Comparison of ENCODE assay signal across 19 cellular contexts in the genomic region with DNA sequence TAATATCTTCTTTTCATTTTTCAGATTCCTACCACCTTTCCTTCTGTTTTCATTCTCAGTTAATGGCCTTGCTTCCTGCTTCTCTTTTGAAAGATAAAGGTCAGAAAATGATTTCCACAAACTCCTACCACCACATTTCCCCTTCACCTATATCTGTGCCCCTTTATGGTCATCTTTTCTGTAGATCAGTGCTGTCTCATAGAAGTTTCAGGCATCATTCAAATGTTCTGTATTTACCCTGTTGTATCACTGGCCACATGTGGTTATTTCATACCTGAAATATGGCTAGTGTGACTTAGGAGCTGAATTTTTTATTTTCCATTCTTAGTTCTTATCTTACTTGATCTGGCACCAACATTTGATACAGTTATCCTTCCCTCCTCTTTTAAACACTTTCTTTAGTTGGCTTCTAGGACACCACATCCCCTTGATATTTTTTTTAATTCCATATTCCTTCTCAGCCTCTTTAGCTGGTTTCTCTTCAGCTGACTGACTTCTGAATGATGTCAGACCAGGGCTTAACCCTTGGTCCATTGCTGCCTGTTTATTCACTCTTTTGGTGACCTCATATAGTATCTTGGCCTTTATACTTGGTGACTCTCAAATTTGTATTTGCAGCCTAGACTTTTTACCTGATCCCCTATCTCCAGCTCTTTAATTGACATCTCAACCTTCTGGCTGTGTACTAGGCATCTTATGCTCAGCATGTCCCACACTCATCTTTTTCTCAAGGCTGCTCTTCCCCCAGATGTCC.
"Had no signal": no experiment of that assay in that cellular context is flagged by ENCODE, and none has a peak within 500 bp of the region (broad histone marks: within the 10 kb centered on the region; RNA-seq: fewer than 3 reads in every experiment).

No MANE protein-coding gene starts in this region.

- H3K27ac ChIP-seq: breast epithelium, dorsolateral prefrontal cortex, foreskin keratinocyte, left ventricle myocardium inferior, thyroid gland, vagina, WERI-Rb-1 had no signal

- H3K4me1 Mint-ChIP-seq: nephron progenitor cell had no signal

- H3K9me3 ChIP-seq: breast epithelium, left ventricle myocardium inferior, thyroid gland, vagina had no signal

- H3K9me3 Mint-ChIP-seq: activated naive CD4-positive, alpha-beta T cell treated with anti-CD3 and anti-CD28 coated beads, Interleukin-2, amount 50 U/mL, for 72 hours; nephron progenitor cell had no signal

- H3K27ac Mint-ChIP-seq: activated naive CD4-positive, alpha-beta T cell treated with anti-CD3 and anti-CD28 coated beads, Interleukin-2, amount 50 U/mL, for 72 hours; nephron progenitor cell had no signal

- H3K4me1 ChIP-seq: breast epithelium, foreskin keratinocyte, left ventricle myocardium inferior, vagina had no signal

- H3K36me3 ChIP-seq: breast epithelium, thyroid gland, WERI-Rb-1 had no signal

- DNase-seq: activated CD4-positive, alpha-beta T cell treated with anti-CD3 and anti-CD28 coated beads for 4 hours; activated effector memory CD4-positive, alpha-beta T cell treated with Interleukin-2 at 50 U/mL for 16 hours; anterior cingulate cortex; dorsolateral prefrontal cortex; foreskin keratinocyte; head of caudate nucleus; islet precursor cell; left ventricle myocardium inferior; mesenchymal stem cell; nephron progenitor cell; stimulated activated CD4-positive, alpha-beta T cell treated with anti-CD3 and anti-CD28 coated beads, Interleukin-4, amount 100 ng/mL, for 1 hour; stimulated activated CD8-positive, alpha-beta memory T cell treated with anti-CD3 and anti-CD28 coated beads, Interleukin-4, amount 100 ng/mL, for 48 hours; T-helper 1 cell; thyroid gland; WERI-Rb-1 had no signal

- H3K4me3 Mint-ChIP-seq: nephron progenitor cell had no signal

- ATAC-seq: esophagus mucosa, foreskin keratinocyte had no signal

- H3K4me3 ChIP-seq: breast epithelium, dorsolateral prefrontal cortex, left ventricle myocardium inferior, thyroid gland, vagina had no signal

- H3K27me3 ChIP-seq: breast epithelium, dorsolateral prefrontal cortex, foreskin keratinocyte, thyroid gland, vagina had no signal
